ENCODE assay signal across 7 cellular contexts in genomic region chr18:72822202-72822601, GRCh38. TPM values are rescaled to one million over a fixed set of nuclear protein-coding genes. Genes with fewer than 3 reads are reported as not detected.
"Had no signal": no experiment of that assay in that cellular context is flagged by ENCODE, and none has a peak within 500 bp of the region (broad histone marks: within the 10 kb centered on the region; RNA-seq: fewer than 3 reads in every experiment).

No MANE protein-coding gene starts in this region.

- H3K27ac ChIP-seq: HL-60, KMS-11 had no signal

- H3K4me3 ChIP-seq: K562 had no signal

- H3K4me2 ChIP-seq: KMS-11 had no signal

- DNase-seq: IMR-90, KBM-7, KG1 had no signal

- H3K9ac ChIP-seq: KMS-11 had no signal

RNA-seq across cellular contexts. Expression of gene NETO1, which starts 45.6 kb away (rescaled TPM):
- polyA plus RNA-seq: HepG2, K562 had no signal
